12 cellular contexts compared by ENCODE assay signal in genomic region chr18:3492721-3493120, GRCh38. TPM values are rescaled to one million over a fixed set of nuclear protein-coding genes. Genes with fewer than 3 reads are reported as not detected.
DNase-seq lines count a peak whose midpoint lies in the region; ATAC-seq and TF ChIP-seq lines count a peak whose summit lies in the region.
"Had no signal": no experiment of that assay in that cellular context is flagged by ENCODE, and none has a peak within 500 bp of the region (broad histone marks: within the 10 kb centered on the region; RNA-seq: fewer than 3 reads in every experiment).

No MANE protein-coding gene starts in this region.

- CTCF ChIA-PET in OCI-LY7 (lab: Charles Lee; ENCODE audit: unreplicated experiment), result no interaction called here
- CTCF ChIA-PET in activated CD8-positive, alpha-beta memory T cell treated with anti-CD3 and anti-CD28 coated beads, Interleukin-2, amount 10 ng/mL, durations not matched to agents 7 days and 5 days (lab: Charles Lee), result no interaction called here

- H3K27ac Mint-ChIP-seq in nephron, result peak overlapping the region in 2 of 3 experiments; percentile 68 to 82
- no peak overlapping the region for H3K27ac Mint-ChIP-seq in activated CD8-positive, alpha-beta memory T cell treated with anti-CD3 and anti-CD28 coated beads, Interleukin-2, amount 10 ng/mL, durations not matched to agents 7 days and 5 days
- H3K27ac Mint-ChIP-seq: CD8-positive, alpha-beta memory T cell had no signal

- peak; percentile 87 for DNase-seq in DMS79 treated with DMSO at 0.1 percent for 48 hours (lab: John Stamatoyannopoulos, UW)
- DNase-seq in OCI-LY7 (ENCODE audit: low spot score), result no peak
- DNase-seq in activated CD8-positive, alpha-beta memory T cell treated with anti-CD3 and anti-CD28 coated beads, Interleukin-2, amount 10 ng/mL, durations not matched to agents 7 days and 5 days, result no peak
- DNase-seq: Caco-2; CD8-positive, alpha-beta memory T cell; IMR-90; KBM-7 had no signal

- H3K4me1 Mint-ChIP-seq in nephron, result peaks cover 5% of the 10 kb centered on the region
- H3K4me1 Mint-ChIP-seq in activated CD8-positive, alpha-beta memory T cell treated with anti-CD3 and anti-CD28 coated beads, Interleukin-2, amount 10 ng/mL, durations not matched to agents 7 days and 5 days, result peaks cover 4% of the 10 kb centered on the region

- no peaks in the 10 kb centered on the region for H3K9me2 ChIP-seq in OCI-LY7 (ENCODE audit: insufficient read depth, low read length)

- no peaks in the 10 kb centered on the region for H3K36me3 Mint-ChIP-seq in nephron (ENCODE audit: low read depth)
- H3K36me3 Mint-ChIP-seq in activated CD8-positive, alpha-beta memory T cell treated with anti-CD3 and anti-CD28 coated beads, Interleukin-2, amount 10 ng/mL, durations not matched to agents 7 days and 5 days, result no peaks in the 10 kb centered on the region
- H3K36me3 Mint-ChIP-seq: CD8-positive, alpha-beta memory T cell had no signal

- peaks cover 3% of the 10 kb centered on the region for H3K27me3 Mint-ChIP-seq in nephron (ENCODE audit: low read depth)
- H3K27me3 Mint-ChIP-seq in activated CD8-positive, alpha-beta memory T cell treated with anti-CD3 and anti-CD28 coated beads, Interleukin-2, amount 10 ng/mL, durations not matched to agents 7 days and 5 days, result peaks cover 40% of the 10 kb centered on the region

- H3K4me1 ChIP-seq in OCI-LY7 (ENCODE audit: insufficient read depth, low read length, poor library complexity, severe bottlenecking), result peaks cover 69% of the 10 kb centered on the region

- TF ChIP-seq CTCF in OCI-LY7 (conservative IDR thresholded peaks at IDR 0.05; ENCODE audit: low read length) (no peak), nephron (IDR thresholded peaks at IDR 0.05; ENCODE audit: unreplicated experiment in 3 of 3) (no peak)

- peak overlapping the region; percentile 64 for H3K4me2 ChIP-seq in OCI-LY7 (ENCODE audit: low read length)

- peak overlapping the region; percentile 82; the same call in 1 of the 2 replicates for H2AFZ ChIP-seq in OCI-LY7 (ENCODE audit: low read length)

- H3K79me2 ChIP-seq in OCI-LY7 (ENCODE audit: insufficient read depth, low read depth, low read length), result peaks cover 15% of the 10 kb centered on the region; the same call in 1 of the 2 replicates

- no peaks in the 10 kb centered on the region for H4K20me1 ChIP-seq in OCI-LY7 (ENCODE audit: insufficient read depth, low read length)

- no peaks in the 10 kb centered on the region for H3K9me3 ChIP-seq in OCI-LY7 (ENCODE audit: low read length)
- H3K9me3 ChIP-seq: Caco-2 had no signal

- H3K4me3 ChIP-seq in OCI-LY7 (ENCODE audit: low read depth, low read length, poor library complexity, severe bottlenecking), result peak overlapping the region; percentile 56

- no peak overlapping the region for H3K4me3 Mint-ChIP-seq in nephron
- H3K4me3 Mint-ChIP-seq in activated CD8-positive, alpha-beta memory T cell treated with anti-CD3 and anti-CD28 coated beads, Interleukin-2, amount 10 ng/mL, durations not matched to agents 7 days and 5 days, result no peak overlapping the region
- H3K4me3 Mint-ChIP-seq: CD8-positive, alpha-beta memory T cell had no signal

- intact Hi-C loops in OCI-LY7 (cut with micrococcal nuclease; ENCODE audit: unreplicated experiment), result no loop called here

- H3K27ac ChIP-seq in OCI-LY7 (ENCODE audit: low read depth, low read length, poor library complexity, severe bottlenecking), result peak overlapping the region; percentile 89

- H3K9me3 Mint-ChIP-seq in nephron, result no peaks in the 10 kb centered on the region
- H3K9me3 Mint-ChIP-seq in activated CD8-positive, alpha-beta memory T cell treated with anti-CD3 and anti-CD28 coated beads, Interleukin-2, amount 10 ng/mL, durations not matched to agents 7 days and 5 days (ENCODE audit: low read depth), result no peaks in the 10 kb centered on the region
- H3K9me3 Mint-ChIP-seq: CD8-positive, alpha-beta memory T cell had no signal

- BruUV-seq in OCI-LY7 (replicated peaks; lab: Mats Ljungman, UMichigan), result no TSS peak

- POLR2A ChIA-PET in OCI-LY7 (lab: Charles Lee), result interaction anchor here (1.1 to 3.1 kb wide), 3 partner anchors 9 to 39 kb away, joined by 3 to 16 read pairs (median 4); no protein-coding TSS in a partner anchor

- ATAC-seq in HG03108 (IDR thresholded peaks at IDR 0.05; ENCODE audit: unreplicated experiment) (no peak), GM18861 (IDR thresholded peaks at IDR 0.05; ENCODE audit: unreplicated experiment) (no peak), HG03520 (IDR thresholded peaks at IDR 0.05; ENCODE audit: unreplicated experiment) (no peak)
- no peak for ATAC-seq in activated CD8-positive, alpha-beta memory T cell treated with anti-CD3 and anti-CD28 coated beads, Interleukin-2, amount 10 ng/mL, durations not matched to agents 7 days and 5 days
- ATAC-seq: HCT116 had no signal

- no peaks in the 10 kb centered on the region for H3K36me3 ChIP-seq in OCI-LY7 (ENCODE audit: insufficient read depth, low read length)

RNA-seq across cellular contexts. Expression of gene TGIF1, which starts 42.7 kb away (rescaled TPM):
- 61.5 and 69.0 TPM in 2 replicates for total RNA-seq in OCI-LY7 (2014; rRNA removed; shearing (Covaris generic))
- 40.9 and 42.5 TPM in 2 replicates for total RNA-seq in OCI-LY7 (2022)
- total RNA-seq in activated CD8-positive, alpha-beta memory T cell treated with anti-CD3 and anti-CD28 coated beads, Interleukin-2, amount 10 ng/mL, durations not matched to agents 7 days and 5 days, result 10 to 100 TPM in 1 of 2 experiments, 1 to 10 TPM in 1; 9.7 to 19.0 TPM
